Comparison of ENCODE assay signal across 8 cellular contexts in the genomic region with DNA sequence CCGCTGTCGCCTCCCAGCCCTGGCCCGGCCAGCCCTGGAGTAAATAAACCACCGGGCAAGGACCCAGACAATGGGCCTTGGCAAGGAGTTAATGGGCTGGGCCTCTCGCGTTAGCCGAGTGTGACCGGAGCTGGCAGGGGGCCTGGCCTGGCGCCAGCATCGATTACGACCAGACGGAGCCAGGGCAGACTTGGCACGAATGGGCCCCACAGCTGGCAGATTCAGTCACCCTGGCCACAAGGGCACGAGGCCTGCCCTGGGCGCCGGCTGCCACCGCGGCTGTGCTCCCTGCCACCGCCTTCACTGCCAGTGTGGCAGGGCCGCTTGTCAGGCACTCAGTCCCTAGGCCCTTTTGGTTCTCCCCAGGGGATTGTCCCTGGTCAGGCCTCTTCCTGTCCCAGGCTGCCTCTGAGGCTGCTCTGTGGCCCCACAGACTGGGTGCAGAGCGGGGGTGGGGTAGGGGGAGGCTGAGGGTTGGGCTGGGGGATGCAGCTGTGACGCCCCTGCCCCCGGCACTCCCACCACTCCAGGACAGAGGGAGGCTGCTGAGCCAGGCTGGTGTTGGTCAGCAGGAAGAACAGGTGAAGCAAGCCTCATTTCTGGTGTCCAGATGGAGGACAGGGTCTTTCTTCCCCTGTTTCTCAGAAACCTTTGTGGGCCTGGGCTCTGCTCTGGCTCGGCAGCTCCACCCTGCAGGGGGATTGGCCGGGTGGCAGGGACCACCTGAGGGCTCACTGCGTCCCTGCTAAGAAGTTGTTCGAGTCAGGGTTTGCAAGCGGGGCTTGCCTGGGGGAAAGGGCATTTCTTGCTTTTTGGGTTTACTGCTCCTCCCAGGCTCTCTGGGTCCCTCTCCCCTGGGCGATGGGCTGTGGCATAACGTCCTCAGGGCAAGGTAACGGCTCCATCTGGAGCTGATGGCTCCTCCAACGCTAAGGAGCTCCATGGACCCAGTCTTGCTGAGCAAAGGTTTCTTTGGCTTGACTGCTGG. TPM values are rescaled to one million over a fixed set of nuclear protein-coding genes. Genes with fewer than 3 reads are reported as not detected.
A peak's percentile ranks its signal among the peaks of the same experiment; 100 is the strongest.
DNase-seq lines count a peak whose midpoint lies in the region; ATAC-seq and TF ChIP-seq lines count a peak whose summit lies in the region.

No MANE protein-coding gene starts in this region.

- H3K4me1 ChIP-seq in lower lobe of right lung (peaks cover 39% of the 10 kb centered on the region), thyroid gland (peaks cover 34 to 38% of the 10 kb centered on the region in 2 donors), HAP-1 (no peaks in the 10 kb centered on the region; the same call in 1 of the 2 replicates)

- TF ChIP-seq POLR2A in thyroid gland (IDR thresholded peaks at IDR 0.05): peak in 1 of 2 donors; percentile 76

- intact Hi-C loops in lower lobe of right lung (cut with DNase I) (no loop called here), thyroid gland (cut with DNase I) (no loop called here)

- H3K9me3 ChIP-seq in lower lobe of right lung (no peaks in the 10 kb centered on the region), thyroid gland (no peaks in the 10 kb centered on the region), HAP-1 (no peaks in the 10 kb centered on the region)

- in situ Hi-C loops in HAP-1 (cut with MboI; ENCODE audit: low sequenced_read_pairs): loop anchor here (10.0 kb wide), 1 partner anchor 65 kb away; no protein-coding TSS in a partner anchor

- H3K27ac ChIP-seq in cingulate gyrus (ENCODE audit: low read depth, low read length) (peak overlapping the region; percentile 60), lower lobe of right lung (peak overlapping the region; percentile 80), thyroid gland (peak overlapping the region; percentile 79 to 94 (median 88))

- peak; percentile 57 for ATAC-seq in GM18858 (IDR thresholded peaks at IDR 0.05; ENCODE audit: unreplicated experiment)
- peak; percentile 78 for ATAC-seq in HG03108 (IDR thresholded peaks at IDR 0.05; ENCODE audit: unreplicated experiment)
- peak; percentile 93 to 95 for ATAC-seq in lower lobe of right lung

- H3K27me3 ChIP-seq in lower lobe of right lung (ENCODE audit: low read depth): no peaks in the 10 kb centered on the region
- H3K27me3 ChIP-seq in thyroid gland: no peaks in the 10 kb centered on the region
- no peaks in the 10 kb centered on the region for H3K27me3 ChIP-seq in HAP-1 (ENCODE audit: low read depth)

- TF ChIP-seq CTCF in lower lobe of right lung (IDR thresholded peaks at IDR 0.05) (no peak), thyroid gland (IDR thresholded peaks at IDR 0.05) (peak in 1 of 6 experiments; percentile 23)

- H3K4me3 ChIP-seq in lower lobe of right lung (no peak overlapping the region), thyroid gland (replicated peaks in 1 of 3) (no peak overlapping the region), HAP-1 (no peak overlapping the region)

- DNase-seq in NCI-H345 treated with DMSO at 0.1 percent for 48 hours (lab: John Stamatoyannopoulos, UW; ENCODE audit: unreplicated experiment) (peak; percentile 74), lower lobe of right lung (peak; percentile 95), thyroid gland (peak; percentile 100), activated gamma-delta T cell treated with Interleukin-2 at 50 U/mL for 16 hours (no peak), HAP-1 (ENCODE audit: low spot score in 2 of 2) (no peak)

- 31 to 44% methylated on average over 10 to 23 of the region's 32 CpGs for WGBS in thyroid gland, 2 donors

- H3K36me3 ChIP-seq in lower lobe of right lung (no peaks in the 10 kb centered on the region), thyroid gland (no peaks in the 10 kb centered on the region), HAP-1 (replicated peaks) (no peaks in the 10 kb centered on the region)

RNA-seq across cellular contexts. Expression of gene SRP14, which starts 30.5 kb away (rescaled TPM):
- total RNA-seq in lower lobe of right lung (138 TPM), thyroid gland (100 to 1,000 TPM; 327 to 576 (median 408) TPM)

RNA-seq across cellular contexts. Expression of gene BMF, which starts 39.2 kb away (rescaled TPM):
- total RNA-seq in lower lobe of right lung (17.2 TPM), thyroid gland (10 to 100 TPM; 31.9 to 49.3 (median 37.2) TPM)

Comparison
In these comparisons a context has a peak if more than half of its experiments do, and no peak if none do; other contexts are left out.
1. DNase-seq: peak in NCI-H345 treated with DMSO at 0.1 percent for 48 hours (single experiment), lower lobe of right lung (single experiment) and thyroid gland (2 of 2); none in activated gamma-delta T cell treated with Interleukin-2 at 50 U/mL for 16 hours (single experiment) and HAP-1 (0 of 2).
2. Peak in every context shown above with its lines, with median percentiles within 50 percentile points of each other: ATAC-seq and H3K27ac ChIP-seq.